In the genomic region with DNA sequence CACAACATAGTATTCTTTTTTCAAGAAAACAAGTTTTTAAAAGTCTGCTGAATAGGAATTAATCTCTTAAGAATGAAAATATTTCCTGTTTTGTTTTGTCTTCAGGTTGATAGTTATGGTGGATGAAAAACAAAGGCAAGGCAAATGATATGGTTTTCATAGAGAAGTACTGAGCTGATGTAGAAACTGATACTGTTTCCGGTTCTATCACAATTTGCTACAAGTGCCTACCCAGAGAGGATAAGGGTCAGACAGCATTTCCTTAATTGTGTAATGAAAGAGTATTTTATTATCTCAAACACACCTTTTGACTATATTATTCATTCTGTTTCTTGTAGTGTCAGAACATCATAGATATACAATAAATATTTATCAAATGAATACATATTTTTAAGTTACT, we compare ENCODE assay signal across 31 cellular contexts.
"Had no signal": no experiment of that assay in that cellular context is flagged by ENCODE, and none has a peak within 500 bp of the region (broad histone marks: within the 10 kb centered on the region; RNA-seq: fewer than 3 reads in every experiment).

No MANE protein-coding gene starts in this region.

- H3K36me3 ChIP-seq: MG63 had no signal

- H3K27ac ChIP-seq: KMS-11 had no signal

- H3K27me3 ChIP-seq: MG63 had no signal

- H3K9me3 ChIP-seq: MG63 had no signal

- H3K4me2 ChIP-seq: KMS-11 had no signal

- H3K9ac ChIP-seq: KMS-11 had no signal

- H3K4me3 ChIP-seq: MG63 had no signal

- DNase-seq: Karpas-422, Kasumi-1, MG63, MV-4-11, NCI-H1048, NCI-H1092, NCI-H1092 treated with DMSO at 0.1 percent for 48 hours, NCI-H1105, NCI-H1105 treated with DMSO at 0.1 percent for 48 hours, NCI-H1417 treated with DMSO at 0.1 percent for 48 hours, NCI-H1436, NCI-H1436 treated with DMSO at 0.1 percent for 48 hours, NCI-H146, NCI-H1694, NCI-H1694 treated with DMSO at 0.1 percent for 48 hours, NCI-H187, NCI-H187 treated with DMSO at 0.1 percent for 48 hours, NCI-H1930, NCI-H2029, NCI-H2029 treated with DMSO at 0.1 percent for 48 hours, NCI-H2081, NCI-H2081 treated with DMSO at 0.1 percent for 48 hours, NCI-H2107, NCI-H2227 treated with DMSO at 0.1 percent for 48 hours, NCI-H226, NCI-H345, NCI-H446, NCI-H446 treated with DMSO at 0.1 percent for 48 hours, NCI-H510A, NCI-H510A treated with DMSO at 0.1 percent for 48 hours had no signal
